In genomic region chr5:140965905-140966292, GRCh38 we compare ENCODE assay signal across 9 cellular contexts. TPM values are rescaled to one million over a fixed set of nuclear protein-coding genes. Genes with fewer than 3 reads are reported as not detected.
DNase-seq lines count a peak whose midpoint lies in the region; ATAC-seq and TF ChIP-seq lines count a peak whose summit lies in the region.
"Had no signal": no experiment of that assay in that cellular context is flagged by ENCODE, and none has a peak within 500 bp of the region (broad histone marks: within the 10 kb centered on the region; RNA-seq: fewer than 3 reads in every experiment).

No MANE protein-coding gene starts in this region.

- peak overlapping the region; percentile 98 for H3K4me2 ChIP-seq in smooth muscle cell

- peaks cover 61% of the 10 kb centered on the region for H4K20me1 ChIP-seq in smooth muscle cell (ENCODE audit: low read depth)

- H3K36me3 ChIP-seq in HUES48 (ENCODE audit: control insufficient read depth, insufficient read depth, low read length) (no peaks in the 10 kb centered on the region), iPS-18a (ENCODE audit: control insufficient read depth, low read depth, low read length) (no peaks in the 10 kb centered on the region), smooth muscle cell (ENCODE audit: low read depth) (no peaks in the 10 kb centered on the region)
- H3K36me3 ChIP-seq: SJSA1 had no signal

- no peak for ATAC-seq in HG03432 (IDR thresholded peaks at IDR 0.05; ENCODE audit: unreplicated experiment)

- peaks cover 42% of the 10 kb centered on the region for H3K27me3 ChIP-seq in HUES48 (ENCODE audit: control insufficient read depth, insufficient read depth, low read length)
- H3K27me3 ChIP-seq in iPS-18a (ENCODE audit: control insufficient read depth, insufficient read depth, low read length): peaks cover 48% of the 10 kb centered on the region
- H3K27me3 ChIP-seq in smooth muscle cell (ENCODE audit: low read depth): no peaks in the 10 kb centered on the region
- H3K27me3 ChIP-seq: SJSA1 had no signal

- DNase-seq in smooth muscle cell (lab: John Stamatoyannopoulos, UW; ENCODE audit: unreplicated experiment) (no peak), EL (no peak), NCI-H1694 (lab: John Stamatoyannopoulos, UW) (no peak)
- no peak for DNase-seq in stimulated activated naive CD4-positive, alpha-beta T cell treated with Interleukin-2 at 50 U/mL for 16 hours (lab: John Stamatoyannopoulos, UW)

- H3K27ac ChIP-seq in HUES48 (ENCODE audit: low read depth, low read length): peak overlapping the region; percentile 44
- peak overlapping the region; percentile 90 for H3K27ac ChIP-seq in angular gyrus (ENCODE audit: low read depth, low read length)
- H3K27ac ChIP-seq in iPS-18a (ENCODE audit: low read length): no peak overlapping the region
- no peak overlapping the region for H3K27ac ChIP-seq in smooth muscle cell (ENCODE audit: low read depth)
- H3K27ac ChIP-seq: SJSA1 had no signal

- H3K4me3 ChIP-seq in HUES48 (ENCODE audit: low read depth, low read length) (peak overlapping the region; percentile 95), iPS-18a (ENCODE audit: low read length) (peak overlapping the region; percentile 93), smooth muscle cell (peak overlapping the region; percentile 88)

- H3K9me3 ChIP-seq in HUES48 (ENCODE audit: control insufficient read depth, insufficient read depth, low read length) (no peaks in the 10 kb centered on the region), iPS-18a (ENCODE audit: control insufficient read depth, low read depth, low read length) (no peaks in the 10 kb centered on the region), smooth muscle cell (replicated peaks; ENCODE audit: low read depth) (no peaks in the 10 kb centered on the region)
- H3K9me3 ChIP-seq: SJSA1 had no signal

- 1% methylated on average over 9 of the region's 9 CpGs for WGBS in smooth muscle cell (ENCODE audit: low lambda C conversion rate)

- peaks cover 9% of the 10 kb centered on the region for H3K79me2 ChIP-seq in smooth muscle cell (ENCODE audit: low read depth)

- TF ChIP-seq CTCF in smooth muscle cell (IDR thresholded peaks at IDR 0.05; ENCODE audit: borderline replicate concordance, insufficient read depth, poor library complexity, severe bottlenecking): no peak

- H2AFZ ChIP-seq in smooth muscle cell (ENCODE audit: low read depth): peak overlapping the region; percentile 70

- H3K4me1 ChIP-seq in HUES48 (ENCODE audit: control insufficient read depth, insufficient read depth, low read length) (peaks cover 19% of the 10 kb centered on the region), iPS-18a (ENCODE audit: control insufficient read depth, low read depth, low read length) (peaks cover 16% of the 10 kb centered on the region), smooth muscle cell (ENCODE audit: low read depth) (peaks cover 12% of the 10 kb centered on the region)
- H3K4me1 ChIP-seq: SJSA1 had no signal

- peak overlapping the region; percentile 46; the same call in 1 of the 2 replicates for H3K9ac ChIP-seq in HUES48 (ENCODE audit: low read depth, low read length)
- H3K9ac ChIP-seq in iPS-18a (ENCODE audit: low read length): peak overlapping the region; percentile 62
- H3K9ac ChIP-seq in smooth muscle cell (ENCODE audit: low read depth): no peak overlapping the region

- peaks cover 13% of the 10 kb centered on the region for H3F3A ChIP-seq in smooth muscle cell (ENCODE audit: low read depth)

RNA-seq across cellular contexts. Expression of gene PCDHAC2, which starts 0.4 kb away (rescaled TPM):
- 5.2 and 7.4 TPM in 2 replicates for total RNA-seq in smooth muscle cell
- 3.5 and 4.7 TPM in 2 replicates for polyA plus RNA-seq in smooth muscle cell
- total RNA-seq: SJSA1 had no signal

RNA-seq across cellular contexts. Expression of gene PCDHAC1, which starts 39.8 kb away (rescaled TPM):
- total RNA-seq in smooth muscle cell: 5.6 and 9.3 TPM in 2 replicates
- 0.13 and 0.97 TPM in 2 replicates for polyA plus RNA-seq in smooth muscle cell
- total RNA-seq: SJSA1 had no signal

Comparison
In these comparisons a context has a peak if more than half of its experiments do, and no peak if none do; other contexts are left out.
1. H3K27ac ChIP-seq: peak in HUES48 (single experiment) and angular gyrus (single experiment); none in iPS-18a (single experiment) and smooth muscle cell (single experiment).
2. Peak in every context shown above with its lines, with median percentiles within 50 percentile points of each other: H3K4me3 ChIP-seq.